18 cellular contexts compared by ENCODE assay signal in genomic region chr12:121127501-121127900, GRCh38. TPM values are rescaled to one million over a fixed set of nuclear protein-coding genes. Genes with fewer than 3 reads are reported as not detected.
A peak's percentile ranks its signal among the peaks of the same experiment; 100 is the strongest.
DNase-seq lines count a peak whose midpoint lies in the region; ATAC-seq, FAIRE-seq and TF ChIP-seq lines count a peak whose summit lies in the region.
"Had no signal": no experiment of that assay in that cellular context is flagged by ENCODE, and none has a peak within 500 bp of the region (broad histone marks: within the 10 kb centered on the region; RNA-seq: fewer than 3 reads in every experiment).

No MANE protein-coding gene starts in this region.

- no peak overlapping the region for H3K27ac ChIP-seq in hepatocyte
- H3K27ac ChIP-seq: 22Rv1, C4-2B had no signal

- ATAC-seq in T-helper 17 cell (no peak), left colon (peak; percentile 47)
- no peak for ATAC-seq in natural killer cell treated with Interleukin-12 subunit alpha and Interleukin-12 subunit beta and Interleukin-15 and Interleukin-18, amount 100 ng/mL, for 72 hours

- CTCF ChIA-PET in activated CD4-positive, alpha-beta T cell treated with anti-CD3 and anti-CD28 coated beads, Interleukin-2, amount 10 ng/mL, durations not matched to agents 7 days and 5 days (lab: Charles Lee), result interaction anchor here (0.6 to 2.1 kb wide), 2 partner anchors 8 to 853 kb away, joined by 4 to 9 read pairs; no protein-coding TSS in a partner anchor

- WGBS in hepatocyte (ENCODE audit: low lambda C conversion rate, missing lambda C conversion rate), result 73% methylated on average over 3 of the region's 3 CpGs

- POLR2A ChIA-PET in activated CD4-positive, alpha-beta T cell treated with anti-CD3 and anti-CD28 coated beads, Interleukin-2, amount 10 ng/mL, durations not matched to agents 7 days and 5 days (lab: Charles Lee), result no interaction called here

- no peaks in the 10 kb centered on the region for H3K36me3 ChIP-seq in hepatocyte (replicated peaks; ENCODE audit: insufficient read depth, low read depth)

- H3K27me3 Mint-ChIP-seq in activated CD4-positive, alpha-beta T cell treated with anti-CD3 and anti-CD28 coated beads, Interleukin-2, amount 10 ng/mL, durations not matched to agents 7 days and 5 days, result no peaks in the 10 kb centered on the region
- H3K27me3 Mint-ChIP-seq in T-helper 17 cell, result no peaks in the 10 kb centered on the region
- peaks cover 0 to 2% of the 10 kb centered on the region in 2 donors for H3K27me3 Mint-ChIP-seq in natural killer cell treated with Interleukin-12 subunit alpha and Interleukin-12 subunit beta and Interleukin-15 and Interleukin-18, amount 100 ng/mL, for 72 hours

- peak overlapping the region; percentile 86 for H3K27ac Mint-ChIP-seq in activated CD4-positive, alpha-beta T cell treated with anti-CD3 and anti-CD28 coated beads, Interleukin-2, amount 10 ng/mL, durations not matched to agents 7 days and 5 days
- peak overlapping the region; percentile 27 for H3K27ac Mint-ChIP-seq in T-helper 17 cell
- peak overlapping the region; percentile 95 to 96 for H3K27ac Mint-ChIP-seq in natural killer cell treated with Interleukin-12 subunit alpha and Interleukin-12 subunit beta and Interleukin-15 and Interleukin-18, amount 100 ng/mL, for 72 hours

- no peaks in the 10 kb centered on the region for H3K79me2 ChIP-seq in hepatocyte

- H3K9me3 Mint-ChIP-seq in activated CD4-positive, alpha-beta T cell treated with anti-CD3 and anti-CD28 coated beads, Interleukin-2, amount 10 ng/mL, durations not matched to agents 7 days and 5 days, result peaks cover 15% of the 10 kb centered on the region
- peaks cover 8% of the 10 kb centered on the region for H3K9me3 Mint-ChIP-seq in natural killer cell treated with Interleukin-12 subunit alpha and Interleukin-12 subunit beta and Interleukin-15 and Interleukin-18, amount 100 ng/mL, for 72 hours

- H3K4me2 ChIP-seq in hepatocyte, result no peak overlapping the region

- intact Hi-C loops in left colon (cut with DNase I, micrococcal nuclease), result no loop called here

- no peaks in the 10 kb centered on the region for H3K27me3 ChIP-seq in hepatocyte

- no peak overlapping the region for H3K4me3 Mint-ChIP-seq in activated CD4-positive, alpha-beta T cell treated with anti-CD3 and anti-CD28 coated beads, Interleukin-2, amount 10 ng/mL, durations not matched to agents 7 days and 5 days
- H3K4me3 Mint-ChIP-seq in T-helper 17 cell, result no peak overlapping the region
- H3K4me3 Mint-ChIP-seq in natural killer cell treated with Interleukin-12 subunit alpha and Interleukin-12 subunit beta and Interleukin-15 and Interleukin-18, amount 100 ng/mL, for 72 hours, result no peak overlapping the region

- no peak overlapping the region for H3K4me3 ChIP-seq in hepatocyte

- H4K20me1 ChIP-seq in hepatocyte (ENCODE audit: insufficient read depth, poor library complexity, severe bottlenecking), result no peaks in the 10 kb centered on the region

- peaks cover 20% of the 10 kb centered on the region for H3K36me3 Mint-ChIP-seq in activated CD4-positive, alpha-beta T cell treated with anti-CD3 and anti-CD28 coated beads, Interleukin-2, amount 10 ng/mL, durations not matched to agents 7 days and 5 days (ENCODE audit: low read depth)
- H3K36me3 Mint-ChIP-seq in T-helper 17 cell (ENCODE audit: low read depth), result no peaks in the 10 kb centered on the region
- peaks cover 7% of the 10 kb centered on the region for H3K36me3 Mint-ChIP-seq in natural killer cell treated with Interleukin-12 subunit alpha and Interleukin-12 subunit beta and Interleukin-15 and Interleukin-18, amount 100 ng/mL, for 72 hours

- H3K9me3 ChIP-seq in T-helper 17 cell (ENCODE audit: control insufficient read depth, low read length, poor library complexity, severe bottlenecking), result no peaks in the 10 kb centered on the region
- H3K9me3 ChIP-seq in hepatocyte (ENCODE audit: low read depth), result no peaks in the 10 kb centered on the region
- H3K9me3 ChIP-seq: Caco-2 had no signal

- no peaks in the 10 kb centered on the region for H3K4me1 ChIP-seq in hepatocyte (ENCODE audit: insufficient read depth)

- no peak overlapping the region for H2AFZ ChIP-seq in hepatocyte

- H3K4me1 Mint-ChIP-seq in activated CD4-positive, alpha-beta T cell treated with anti-CD3 and anti-CD28 coated beads, Interleukin-2, amount 10 ng/mL, durations not matched to agents 7 days and 5 days, result peaks cover 83% of the 10 kb centered on the region
- H3K4me1 Mint-ChIP-seq in T-helper 17 cell, result peaks cover 55% of the 10 kb centered on the region
- peaks cover 62 to 66% of the 10 kb centered on the region in 2 donors for H3K4me1 Mint-ChIP-seq in natural killer cell treated with Interleukin-12 subunit alpha and Interleukin-12 subunit beta and Interleukin-15 and Interleukin-18, amount 100 ng/mL, for 72 hours (ENCODE audit: low read depth in 2 of 2)

- no peaks in the 10 kb centered on the region for H3K9me2 ChIP-seq in hepatocyte (replicated peaks; ENCODE audit: insufficient read depth)

- no peak for TF ChIP-seq CTCF in hepatocyte (IDR thresholded peaks at IDR 0.05; ENCODE audit: poor library complexity)
- no peak for TF ChIP-seq CTCF in D721Med (IDR thresholded peaks at IDR 0.05; ENCODE audit: insufficient read depth, missing control alignments)

- no peak for DNase-seq in activated CD4-positive, alpha-beta T cell treated with anti-CD3 and anti-CD28 coated beads, Interleukin-2, amount 10 ng/mL, durations not matched to agents 7 days and 5 days
- DNase-seq in activated CD4-positive, alpha-beta T cell treated with anti-CD3 and anti-CD28 coated beads for 48 hours, result no peak
- DNase-seq in T-helper 17 cell (no peak), left colon (no peak), hepatocyte (ENCODE audit: low spot score) (no peak), D721Med (ENCODE audit: insufficient read length, low spot score) (no peak), Kasumi-1 (lab: John Stamatoyannopoulos, UW) (no peak)
- no peak for DNase-seq in natural killer cell treated with Interleukin-12 subunit alpha and Interleukin-12 subunit beta and Interleukin-15 and Interleukin-18, amount 100 ng/mL, for 72 hours (ENCODE audit: low spot score)
- DNase-seq: Caco-2, DMS53, HCEC 1CT, IMR-90, NCI-H1436, NCI-H2081, NCI-H2227 treated with DMSO at 0.1 percent for 48 hours, NCI-H524 treated with DMSO at 0.1 percent for 48 hours had no signal

- FAIRE-seq in D721Med (lab: Jason Lieb, UNC), result no peak

RNA-seq across cellular contexts. Expression of gene P2RX7, which starts 5.2 kb away (rescaled TPM):
- 10 to 100 TPM; 19.8 to 21.4 TPM for total RNA-seq in activated CD4-positive, alpha-beta T cell treated with anti-CD3 and anti-CD28 coated beads, Interleukin-2, amount 10 ng/mL, durations not matched to agents 7 days and 5 days
- total RNA-seq in T-helper 17 cell, result 10 to 100 TPM in 1 of 2 donors, 1 to 10 TPM in 1; 6.3 to 10.4 TPM
- total RNA-seq in left colon, result 1 to 10 TPM in 1 of 2 donors, under 1 TPM in 1; 0.46 to 2.4 TPM
- 10 to 100 TPM; 20.2 to 46.6 TPM for total RNA-seq in natural killer cell treated with Interleukin-12 subunit alpha and Interleukin-12 subunit beta and Interleukin-15 and Interleukin-18, amount 100 ng/mL, for 72 hours
- 0.80 and 0.90 TPM in 2 replicates for total RNA-seq in hepatocyte
- polyA plus RNA-seq in hepatocyte, result 1.1 and 1.7 TPM in 2 replicates
- total RNA-seq: Caco-2 had no signal

Comparison
In these comparisons a context has a peak if more than half of its experiments do, and no peak if none do; other contexts are left out.
1. H3K27ac Mint-ChIP-seq: peak in every context shown above with its lines; median percentile 96 in natural killer cell treated with Interleukin-12 subunit alpha and Interleukin-12 subunit beta and Interleukin-15 and Interleukin-18, amount 100 ng/mL, for 72 hours; 86 in activated CD4-positive, alpha-beta T cell treated with anti-CD3 and anti-CD28 coated beads, Interleukin-2, amount 10 ng/mL, durations not matched to agents 7 days and 5 days; 27 in T-helper 17 cell.